ENCODE assay signal across 13 cellular contexts in the genomic region with DNA sequence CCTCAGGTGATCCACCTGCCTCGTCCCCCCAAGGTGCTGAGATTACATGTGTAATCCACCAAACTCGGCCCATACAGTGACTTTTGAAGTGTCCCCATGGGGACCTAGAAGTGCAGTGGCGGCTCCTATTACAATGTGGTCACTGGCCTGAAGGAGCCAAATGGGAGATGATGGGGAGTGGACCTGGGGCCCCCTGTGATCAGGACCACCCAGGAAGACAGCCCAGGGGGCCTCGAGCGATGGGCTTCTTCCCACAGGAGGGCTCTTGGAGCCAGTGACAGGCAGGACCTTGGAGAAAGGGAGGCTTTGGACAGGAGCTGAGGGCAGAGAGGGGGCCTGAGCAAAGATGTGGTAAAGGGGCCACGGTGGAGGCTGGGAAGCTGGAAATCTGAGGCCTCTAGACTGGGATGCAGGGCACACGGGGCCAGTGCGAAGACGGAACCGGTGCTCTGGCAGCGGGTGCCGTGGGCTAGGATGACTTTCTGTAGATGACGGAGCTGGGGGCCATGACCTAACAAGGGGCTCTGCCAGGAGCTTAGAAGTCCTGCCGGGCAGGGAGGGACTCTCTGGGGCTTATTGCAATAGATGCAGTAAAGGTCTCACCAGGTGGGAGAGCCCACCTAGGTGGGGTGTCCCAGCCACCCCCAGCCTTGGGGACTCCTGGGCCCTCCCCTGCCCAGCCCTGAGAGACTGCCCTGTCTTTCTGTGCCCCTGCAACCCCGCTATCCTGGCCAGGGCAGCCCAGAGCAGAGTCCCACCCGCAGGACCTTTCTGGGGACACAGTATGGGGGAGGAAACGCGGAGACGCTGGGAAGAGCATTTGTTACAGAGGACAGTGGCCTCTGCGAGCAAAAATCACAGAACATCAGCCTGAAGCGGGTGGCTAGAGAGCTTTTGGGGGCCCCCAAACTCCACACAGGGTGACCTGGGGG. TPM values are rescaled to one million over a fixed set of nuclear protein-coding genes. Genes with fewer than 3 reads are reported as not detected.
DNase-seq lines count a peak whose midpoint lies in the region; ATAC-seq and TF ChIP-seq lines count a peak whose summit lies in the region.
"Had no signal": no experiment of that assay in that cellular context is flagged by ENCODE, and none has a peak within 500 bp of the region (broad histone marks: within the 10 kb centered on the region; RNA-seq: fewer than 3 reads in every experiment).

No MANE protein-coding gene starts in this region.

- H3K4me3 Mint-ChIP-seq in memory B cell, result no peak overlapping the region
- H3K4me3 Mint-ChIP-seq: central memory CD8-positive, alpha-beta T cell had no signal

- H3K9me3 ChIP-seq in heart right ventricle (no peaks in the 10 kb centered on the region), right cardiac atrium (ENCODE audit: control insufficient read depth, low read length) (no peaks in the 10 kb centered on the region), adipocyte (ENCODE audit: control insufficient read depth, low read length) (no peaks in the 10 kb centered on the region), upper lobe of right lung (no peaks in the 10 kb centered on the region)
- H3K9me3 ChIP-seq: tibial artery had no signal

- no peaks in the 10 kb centered on the region for H3K27me3 Mint-ChIP-seq in memory B cell
- H3K27me3 Mint-ChIP-seq: central memory CD8-positive, alpha-beta T cell had no signal

- ATAC-seq in heart right ventricle (no peak), right cardiac atrium (no peak), memory B cell (ENCODE audit: low read depth) (no peak), upper lobe of right lung (no peak)

- peaks cover 0 to 15% (median 0%) of the 10 kb centered on the region in 9 donors for H3K36me3 ChIP-seq in heart right ventricle
- H3K36me3 ChIP-seq in adipocyte (ENCODE audit: control insufficient read depth, insufficient read depth, low read length, severe bottlenecking), result no peaks in the 10 kb centered on the region
- no peaks in the 10 kb centered on the region for H3K36me3 ChIP-seq in upper lobe of right lung
- H3K36me3 ChIP-seq: tibial artery had no signal

- H3K36me3 Mint-ChIP-seq in memory B cell, result peaks cover 10% of the 10 kb centered on the region

- H3K4me1 ChIP-seq in heart right ventricle (peaks cover 16 to 68% (median 48%) of the 10 kb centered on the region in 9 donors), right cardiac atrium (ENCODE audit: control insufficient read depth, insufficient read depth, low read length) (peaks cover 15% of the 10 kb centered on the region), adipocyte (ENCODE audit: control insufficient read depth, insufficient read depth, low read length) (peaks cover 23% of the 10 kb centered on the region), upper lobe of right lung (peaks cover 49% of the 10 kb centered on the region)

- peak overlapping the region; percentile 62 for H3K9ac ChIP-seq in adipocyte (ENCODE audit: low read length)

- 91 to 93% methylated on average over 21 of the region's 21 CpGs for WGBS in heart right ventricle, 2 donors
- WGBS in right cardiac atrium, result 90% methylated on average over 21 of the region's 21 CpGs

- peak overlapping the region; percentile 86 for H3K27ac Mint-ChIP-seq in memory B cell

- DNase-seq in heart right ventricle (no peak), right cardiac atrium (no peak), adipocyte (ENCODE audit: low read depth) (no peak), memory B cell (ENCODE audit: low spot score in 2 of 2) (no peak), upper lobe of right lung (no peak), NCI-H748 (lab: John Stamatoyannopoulos, UW; ENCODE audit: unreplicated experiment) (no peak), hippocampal formation (lab: John Stamatoyannopoulos, UW) (no peak)
- DNase-seq in activated CD4-positive, alpha-beta T cell treated with anti-CD3 and anti-CD28 coated beads, Interleukin-2, amount 50 U/mL, for 48 hours, result no peak
- DNase-seq: NCI-H2107 had no signal

- TF ChIP-seq CTCF in heart right ventricle (IDR thresholded peaks at IDR 0.05), result no peak
- TF ChIP-seq CTCF in upper lobe of right lung (IDR thresholded peaks at IDR 0.05), result no peak

- H3K27ac ChIP-seq in heart right ventricle, result peak overlapping the region in 9 of 10 donors; percentile 60 to 88 (median 81)
- H3K27ac ChIP-seq in right cardiac atrium (ENCODE audit: low read length), result no peak overlapping the region
- H3K27ac ChIP-seq in upper lobe of right lung, result peak overlapping the region; percentile 70

- H3K27me3 ChIP-seq in heart right ventricle (no peaks in the 10 kb centered on the region), right cardiac atrium (ENCODE audit: control insufficient read depth, insufficient read depth) (no peaks in the 10 kb centered on the region), adipocyte (replicated peaks; ENCODE audit: control insufficient read depth, insufficient read depth, low read length) (peaks cover 8% of the 10 kb centered on the region), upper lobe of right lung (no peaks in the 10 kb centered on the region)

- H3K9me3 Mint-ChIP-seq in memory B cell, result no peaks in the 10 kb centered on the region
- H3K9me3 Mint-ChIP-seq: central memory CD8-positive, alpha-beta T cell had no signal

- intact Hi-C loops in heart right ventricle (cut with DNase I) (loop anchor here in 1 of 10 donors (5.0 kb wide), 1 partner anchor 34 kb away; no protein-coding TSS in a partner anchor), right cardiac atrium (cut with DNase I) (no loop called here), upper lobe of right lung (cut with DNase I) (no loop called here)

- H3K4me3 ChIP-seq in heart right ventricle (no peak overlapping the region), right cardiac atrium (ENCODE audit: low read length) (no peak overlapping the region), adipocyte (ENCODE audit: low read length) (no peak overlapping the region), upper lobe of right lung (no peak overlapping the region)
- H3K4me3 ChIP-seq: tibial artery had no signal

- peaks cover 57% of the 10 kb centered on the region for H3K4me1 Mint-ChIP-seq in memory B cell

RNA-seq across cellular contexts. Expression of a gene that starts 2.7 kb away (rescaled TPM):
- total RNA-seq in heart right ventricle (under 1 TPM in 1 of 10 donors, not detected in 9; 0.11 TPM), right cardiac atrium (not detected), upper lobe of right lung (not detected)
- polyA plus RNA-seq in heart right ventricle (not detected), right cardiac atrium (not detected)
- total RNA-seq: H4 had no signal
- polyA plus RNA-seq: BJ had no signal

RNA-seq across cellular contexts. Expression of a gene that starts 12.9 kb away (rescaled TPM):
- 10 to 100 TPM in 1 of 10 donors, 1 to 10 TPM in 8, under 1 TPM in 1; 0.85 to 11.2 (median 2.1) TPM for total RNA-seq in heart right ventricle
- 1 to 10 TPM in 1 of 2 donors, under 1 TPM in 1; 0.96 to 3.7 TPM for polyA plus RNA-seq in heart right ventricle
- 1 to 10 TPM; 2.6 to 3.9 (median 3.0) TPM for total RNA-seq in right cardiac atrium
- polyA plus RNA-seq in right cardiac atrium, result 2.4 TPM
- 26.6 TPM for total RNA-seq in upper lobe of right lung
- polyA plus RNA-seq: BJ had no signal

RNA-seq across cellular contexts. Expression of a gene that starts 14.9 kb away (rescaled TPM):
- 100 to 1,000 TPM in 1 of 10 donors, 10 to 100 TPM in 9; 42.3 to 109 (median 69.1) TPM for total RNA-seq in heart right ventricle
- 10 to 100 TPM; 22.8 to 86.0 TPM for polyA plus RNA-seq in heart right ventricle
- total RNA-seq in right cardiac atrium, result 10 to 100 TPM; 27.9 to 45.4 (median 38.2) TPM
- polyA plus RNA-seq in right cardiac atrium, result 21.2 TPM
- total RNA-seq in upper lobe of right lung, result 176 TPM

RNA-seq across cellular contexts. Expression of a gene that starts 24.9 kb away (rescaled TPM):
- total RNA-seq in heart right ventricle (100 to 1,000 TPM; 102 to 184 (median 116) TPM), right cardiac atrium (10 to 100 TPM; 81.9 to 92.2 (median 83.9) TPM), upper lobe of right lung (206 TPM)
- polyA plus RNA-seq in heart right ventricle (100 to 1,000 TPM in 1 of 2 donors, 10 to 100 TPM in 1; 92.8 to 200 TPM), right cardiac atrium (85.8 TPM)

RNA-seq across cellular contexts. Expression of a gene that starts 43.4 kb away (rescaled TPM):
- total RNA-seq in heart right ventricle (10 to 100 TPM in 1 of 10 donors, 1 to 10 TPM in 4, under 1 TPM in 5; 0.33 to 12.7 (median 0.91) TPM), right cardiac atrium (1 to 10 TPM in 2 of 4 donors, under 1 TPM in 2; 0.51 to 5.2 (median 1.9) TPM), upper lobe of right lung (3.3 TPM)
- polyA plus RNA-seq in heart right ventricle (1 to 10 TPM; 1.6 to 2.6 TPM), right cardiac atrium (1.2 TPM)
